ENCODE assay signal across 1 cellular context in the genomic region with DNA sequence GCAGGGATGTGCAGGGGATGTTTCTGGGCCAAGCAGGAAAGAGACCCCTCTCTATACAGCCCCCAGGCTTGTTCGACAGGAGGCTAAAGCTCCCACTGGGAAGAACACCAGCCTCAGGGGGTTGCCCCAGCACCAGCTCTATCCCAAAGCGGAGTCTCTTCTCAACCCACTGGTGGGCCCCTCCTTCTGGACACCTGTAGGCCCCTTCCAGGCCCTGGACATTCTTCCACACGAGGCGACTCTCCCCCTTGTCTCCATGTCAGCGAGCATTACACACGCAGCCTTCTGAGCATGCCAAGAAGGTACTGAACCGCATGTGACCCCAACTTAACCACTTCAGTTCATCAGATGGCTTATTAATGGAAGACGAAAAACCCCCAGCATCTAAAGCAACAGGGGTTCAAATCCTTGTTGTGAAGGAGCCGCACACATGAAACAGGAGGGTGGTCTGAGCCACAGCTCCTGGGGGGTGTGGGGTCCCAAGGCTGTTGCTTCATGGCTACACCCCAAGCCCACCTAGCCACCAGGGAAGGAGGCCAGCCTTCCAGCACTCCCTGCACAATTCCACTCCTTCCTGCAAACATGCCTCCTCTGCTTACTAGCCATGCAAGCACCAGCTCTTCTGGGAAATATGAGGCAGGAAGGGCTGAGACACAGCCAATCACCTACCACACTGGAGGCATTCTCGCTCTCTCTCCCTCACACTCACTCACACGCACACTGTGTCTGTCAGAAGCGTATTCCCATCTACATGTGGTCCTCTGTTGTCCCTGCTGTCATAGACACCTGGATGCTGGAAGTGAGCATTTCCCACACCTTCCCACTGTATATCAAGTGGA.
TF ChIP-seq lines count a peak whose summit lies in the region.

No MANE protein-coding gene starts in this region.

TF ChIP-seq in liver, 16 proteins besides CTCF, POLR2A, EP300 and RAD21 (continued from another document):
- TF ChIP-seq, protein P1, sequence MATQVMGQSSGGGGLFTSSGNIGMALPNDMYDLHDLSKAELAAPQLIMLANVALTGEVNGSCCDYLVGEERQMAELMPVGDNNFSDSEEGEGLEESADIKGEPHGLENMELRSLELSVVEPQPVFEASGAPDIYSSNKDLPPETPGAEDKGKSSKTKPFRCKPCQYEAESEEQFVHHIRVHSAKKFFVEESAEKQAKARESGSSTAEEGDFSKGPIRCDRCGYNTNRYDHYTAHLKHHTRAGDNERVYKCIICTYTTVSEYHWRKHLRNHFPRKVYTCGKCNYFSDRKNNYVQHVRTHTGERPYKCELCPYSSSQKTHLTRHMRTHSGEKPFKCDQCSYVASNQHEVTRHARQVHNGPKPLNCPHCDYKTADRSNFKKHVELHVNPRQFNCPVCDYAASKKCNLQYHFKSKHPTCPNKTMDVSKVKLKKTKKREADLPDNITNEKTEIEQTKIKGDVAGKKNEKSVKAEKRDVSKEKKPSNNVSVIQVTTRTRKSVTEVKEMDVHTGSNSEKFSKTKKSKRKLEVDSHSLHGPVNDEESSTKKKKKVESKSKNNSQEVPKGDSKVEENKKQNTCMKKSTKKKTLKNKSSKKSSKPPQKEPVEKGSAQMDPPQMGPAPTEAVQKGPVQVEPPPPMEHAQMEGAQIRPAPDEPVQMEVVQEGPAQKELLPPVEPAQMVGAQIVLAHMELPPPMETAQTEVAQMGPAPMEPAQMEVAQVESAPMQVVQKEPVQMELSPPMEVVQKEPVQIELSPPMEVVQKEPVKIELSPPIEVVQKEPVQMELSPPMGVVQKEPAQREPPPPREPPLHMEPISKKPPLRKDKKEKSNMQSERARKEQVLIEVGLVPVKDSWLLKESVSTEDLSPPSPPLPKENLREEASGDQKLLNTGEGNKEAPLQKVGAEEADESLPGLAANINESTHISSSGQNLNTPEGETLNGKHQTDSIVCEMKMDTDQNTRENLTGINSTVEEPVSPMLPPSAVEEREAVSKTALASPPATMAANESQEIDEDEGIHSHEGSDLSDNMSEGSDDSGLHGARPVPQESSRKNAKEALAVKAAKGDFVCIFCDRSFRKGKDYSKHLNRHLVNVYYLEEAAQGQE (IDR thresholded peaks at IDR 0.05) = no peak
- TF ChIP-seq RXRA (IDR thresholded peaks at IDR 0.05) = no peak
